In the genomic region with DNA sequence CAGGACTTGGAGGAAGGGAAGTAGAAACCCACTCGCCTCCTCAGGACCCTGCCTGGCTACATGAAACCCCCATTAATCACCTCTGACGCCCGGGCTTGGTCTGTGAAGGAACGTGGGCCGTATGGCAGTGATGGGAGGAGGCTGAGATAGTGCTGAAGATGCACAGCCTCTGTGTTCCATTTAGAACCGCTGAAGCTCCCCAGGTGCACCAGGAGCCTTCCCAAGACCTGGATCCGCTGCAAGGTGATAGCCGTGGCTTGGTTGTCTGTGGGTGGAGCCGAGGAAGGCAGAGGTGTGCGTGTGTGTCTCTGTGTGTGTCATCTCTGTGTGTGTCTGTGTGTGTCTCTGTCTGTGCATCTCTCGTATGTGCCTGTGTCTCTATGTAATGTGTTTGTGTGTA, we compare ENCODE assay signal across 16 cellular contexts.
"Had no signal": no experiment of that assay in that cellular context is flagged by ENCODE, and none has a peak within 500 bp of the region (broad histone marks: within the 10 kb centered on the region; RNA-seq: fewer than 3 reads in every experiment).

No MANE protein-coding gene starts in this region.

- H3K36me3 ChIP-seq: gastrocnemius medialis, prostate gland, SJCRH30, suprapubic skin had no signal

- H3K4me1 ChIP-seq: prostate gland, SJCRH30, suprapubic skin had no signal

- DNase-seq: activated CD4-positive, alpha-beta T cell treated with anti-CD3 and anti-CD28 coated beads, Interleukin-2, amount 50 U/mL, for 48 hours; activated CD4-positive, CD25-positive, alpha-beta regulatory T cell treated with anti-CD3 and anti-CD28 coated beads, Interleukin-2, amount 50 U/mL, for 72 hours; activated gamma-delta T cell treated with Interleukin-2 at 50 U/mL for 16 hours; activated naive CD8-positive, alpha-beta T cell treated with anti-CD3 and anti-CD28 coated beads for 36 hours; activated T-cell treated with anti-CD3 and anti-CD28 coated beads, Interleukin-2, amount 50 U/mL, for 4 hours; gastrocnemius medialis; kidney; midbrain; naive thymus-derived CD4-positive, alpha-beta T cell; occipital lobe; SJCRH30; stimulated activated CD4-positive, alpha-beta T cell treated with anti-CD3 and anti-CD28 coated beads, Interleukin-2, amount 100 ng/mL, for 24 hours; stimulated activated naive CD4-positive, alpha-beta T cell had no signal

- H3K27ac ChIP-seq: gastrocnemius medialis, prostate gland, SJCRH30, suprapubic skin had no signal

- H3K4me3 ChIP-seq: gastrocnemius medialis, prostate gland, SJCRH30, suprapubic skin had no signal

- ATAC-seq: activated T-cell treated with anti-CD3 and anti-CD28 coated beads, Interleukin-2, amount 50 U/mL, for 4 hours; gastrocnemius medialis; naive thymus-derived CD4-positive, alpha-beta T cell; sciatic nerve had no signal

- H3K9me3 ChIP-seq: gastrocnemius medialis, prostate gland, SJCRH30, suprapubic skin had no signal

- H3K27me3 ChIP-seq: gastrocnemius medialis, suprapubic skin had no signal
